Comparison of ENCODE assay signal across 17 cellular contexts in genomic region chr2:27021253-27021801, GRCh38. TPM values are rescaled to one million over a fixed set of nuclear protein-coding genes. Genes with fewer than 3 reads are reported as not detected.
DNase-seq lines count a peak whose midpoint lies in the region; ATAC-seq, FAIRE-seq and TF ChIP-seq lines count a peak whose summit lies in the region.
"Had no signal": no experiment of that assay in that cellular context is flagged by ENCODE, and none has a peak within 500 bp of the region (broad histone marks: within the 10 kb centered on the region; RNA-seq: fewer than 3 reads in every experiment).

No MANE protein-coding gene starts in this region.

- no peak for TF ChIP-seq EP300 in HepG2 (IDR thresholded peaks at IDR 0.05; ENCODE audit: low read depth in 2 of 2, low read length in 2 of 2)
- no peak for TF ChIP-seq EP300 in HepG2 (CRISPR knock-in tag; IDR thresholded peaks at IDR 0.05; ENCODE audit: borderline replicate concordance)

- no peaks in the 10 kb centered on the region for H4K20me1 ChIP-seq in HepG2 (ENCODE audit: insufficient read depth, low read length)

- H3K4me2 ChIP-seq in HepG2 (ENCODE audit: low read depth, low read length): no peak overlapping the region

- no peak overlapping the region for H3K27ac Mint-ChIP-seq in naive thymus-derived CD4-positive, alpha-beta T cell
- H3K27ac Mint-ChIP-seq: memory B cell had no signal

- H3K79me2 ChIP-seq in HepG2 (ENCODE audit: insufficient read depth, low read length): no peaks in the 10 kb centered on the region

- no peak for TF ChIP-seq POLR2A in HepG2 (IDR thresholded peaks at IDR 0.05; ENCODE audit: insufficient read depth in 1 of 2, low read depth in 2 of 2, low read length in 2 of 2)

- no peaks in the 10 kb centered on the region for H3K4me1 Mint-ChIP-seq in naive thymus-derived CD4-positive, alpha-beta T cell
- H3K4me1 Mint-ChIP-seq: memory B cell had no signal

- intact Hi-C loops in left ventricle myocardium inferior (cut with micrococcal nuclease) (no loop called here), Right ventricle myocardium inferior (cut with DNase I) (no loop called here), HepG2 (cut with micrococcal nuclease; ENCODE audit: unreplicated experiment) (no loop called here)
- intact Hi-C loops in naive thymus-derived CD4-positive, alpha-beta T cell (cut with micrococcal nuclease): no loop called here

- peak overlapping the region; percentile 65 for H3K27ac ChIP-seq in left ventricle myocardium inferior (replicated peaks)
- no peak overlapping the region for H3K27ac ChIP-seq in HepG2 (ENCODE audit: extremely low read length, insufficient read depth, low read length)
- no peak overlapping the region for H3K27ac ChIP-seq in foreskin keratinocyte
- H3K27ac ChIP-seq in naive thymus-derived CD4-positive, alpha-beta T cell (ENCODE audit: low read depth, low read length): no peak overlapping the region
- H3K27ac ChIP-seq: HL-60, tibial artery had no signal

- peaks cover 43% of the 10 kb centered on the region for H3K36me3 ChIP-seq in left ventricle myocardium inferior
- peaks cover 3 to 11% of the 10 kb centered on the region in 2 experiments; a peak in 2 of 5 replicates for H3K36me3 ChIP-seq in HepG2 (replicated peaks in 1 of 2; ENCODE audit: control insufficient read depth in 1 of 2, insufficient read depth in 2 of 2, low read length in 2 of 2)
- H3K36me3 ChIP-seq in naive thymus-derived CD4-positive, alpha-beta T cell (ENCODE audit: control insufficient read depth in 2 of 3, insufficient read depth in 3 of 3, low read length in 3 of 3): peaks cover 0 to 16% (median 0%) of the 10 kb centered on the region in 3 experiments

- H3K36me3 Mint-ChIP-seq in naive thymus-derived CD4-positive, alpha-beta T cell: peaks cover 0 to 6% (median 0%) of the 10 kb centered on the region in 5 donors
- H3K36me3 Mint-ChIP-seq: activated naive CD4-positive, alpha-beta T cell treated with anti-CD3 and anti-CD28 coated beads, Interleukin-2, amount 50 U/mL, for 72 hours had no signal

- H3K4me3 ChIP-seq in left ventricle myocardium inferior (no peak overlapping the region), HepG2 (replicated peaks in 1 of 3; ENCODE audit: insufficient read depth in 1 of 3, low read depth in 2 of 3, low read length in 3 of 3) (no peak overlapping the region)
- no peak overlapping the region for H3K4me3 ChIP-seq in naive thymus-derived CD4-positive, alpha-beta T cell (ENCODE audit: low read length)
- H3K4me3 ChIP-seq: tibial artery had no signal

- no TSS peak for BruUV-seq in HepG2 (replicated peaks; lab: Mats Ljungman, UMichigan)

- ATAC-seq in Right ventricle myocardium inferior (no peak), HepG2 (no peak), foreskin keratinocyte (no peak)
- no peak for ATAC-seq in naive thymus-derived CD4-positive, alpha-beta T cell
- ATAC-seq: activated naive CD4-positive, alpha-beta T cell treated with anti-CD3 and anti-CD28 coated beads, Interleukin-2, amount 50 U/mL, for 72 hours had no signal

- WGBS in HepG2 (ENCODE audit: low lambda C conversion rate): 46% methylated on average over 8 of the region's 8 CpGs

- H3K4me1 ChIP-seq in left ventricle myocardium inferior (peaks cover 50% of the 10 kb centered on the region), HepG2 (ENCODE audit: insufficient read depth, low read length) (peaks cover 33% of the 10 kb centered on the region), foreskin keratinocyte (no peaks in the 10 kb centered on the region)
- no peaks in the 10 kb centered on the region for H3K4me1 ChIP-seq in naive thymus-derived CD4-positive, alpha-beta T cell (ENCODE audit: control insufficient read depth in 2 of 2, insufficient read depth in 2 of 2, low read length in 2 of 2)

- no peaks in the 10 kb centered on the region for H3K27me3 ChIP-seq in left ventricle myocardium inferior (ENCODE audit: low read depth)
- H3K27me3 ChIP-seq in HepG2 (ENCODE audit: control insufficient read depth in 1 of 2, insufficient read depth in 2 of 2, low read length in 2 of 2): no peaks in the 10 kb centered on the region
- H3K27me3 ChIP-seq in foreskin keratinocyte: no peaks in the 10 kb centered on the region
- H3K27me3 ChIP-seq in naive thymus-derived CD4-positive, alpha-beta T cell (ENCODE audit: control insufficient read depth in 2 of 2, insufficient read depth in 2 of 2, low read length in 2 of 2): no peaks in the 10 kb centered on the region
- H3K27me3 ChIP-seq: tibial artery had no signal

- no peak overlapping the region for H3K9ac ChIP-seq in HepG2 (ENCODE audit: insufficient read depth, low read depth, low read length)

- peak; percentile 49 for FAIRE-seq in HepG2 (lab: Jason Lieb, UNC)
- FAIRE-seq: A204.1 had no signal

- TF ChIP-seq CTCF in left ventricle myocardium inferior (IDR thresholded peaks at IDR 0.05; ENCODE audit: borderline replicate concordance) (no peak), HepG2 (CRISPR knock-in tag; IDR thresholded peaks at IDR 0.05) (no peak), foreskin keratinocyte (conservative IDR thresholded peaks at IDR 0.05) (no peak)

- no peak overlapping the region for H2AFZ ChIP-seq in HepG2 (ENCODE audit: low read length)

- H3K27me3 Mint-ChIP-seq in naive thymus-derived CD4-positive, alpha-beta T cell: no peaks in the 10 kb centered on the region

- POLR2A ChIA-PET in HepG2 (lab: Yijun Ruan, JAX): no interaction called here
- POLR2A ChIA-PET in naive thymus-derived CD4-positive, alpha-beta T cell (lab: Charles Lee): no interaction called here

- H3K4me3 Mint-ChIP-seq in naive thymus-derived CD4-positive, alpha-beta T cell: no peak overlapping the region
- H3K4me3 Mint-ChIP-seq: memory B cell had no signal

- H3K9me3 Mint-ChIP-seq in naive thymus-derived CD4-positive, alpha-beta T cell: no peaks in the 10 kb centered on the region
- H3K9me3 Mint-ChIP-seq: activated naive CD4-positive, alpha-beta T cell treated with anti-CD3 and anti-CD28 coated beads, Interleukin-2, amount 50 U/mL, for 72 hours; memory B cell had no signal

- in situ Hi-C loops in HepG2 (cut with HindIII; ENCODE audit: extremely low pct_ligation_motif_present, low pct_unique_long_range_greater_than_20kb): no loop called here

- TF ChIP-seq RAD21 in HepG2 (CRISPR knock-in tag; IDR thresholded peaks at IDR 0.05): no peak

- CTCF ChIA-PET in HepG2 (lab: Yijun Ruan, JAX; ENCODE audit: low intra/inter-chr PET ratio, low total read pairs): interaction anchor here (1.1 kb wide), 1 partner anchor 60 kb away, joined by 4 read pairs; no protein-coding TSS in a partner anchor
- CTCF ChIA-PET in naive thymus-derived CD4-positive, alpha-beta T cell (lab: Charles Lee): no interaction called here

- DNase-seq in left ventricle myocardium inferior (no peak), Right ventricle myocardium inferior (ENCODE audit: missing footprints) (no peak), HepG2 (ENCODE audit: low spot score) (peak; percentile 28), foreskin keratinocyte (no peak), ureter (ENCODE audit: low spot score) (no peak)
- no peak for DNase-seq in naive thymus-derived CD4-positive, alpha-beta T cell
- DNase-seq: activated CD4-positive, alpha-beta T cell treated with anti-CD3 and anti-CD28 coated beads, Interleukin-2, amount 50 U/mL, for 4 hours; dermis blood vessel endothelial cell; DMS79; NCI-H1417 treated with DMSO at 0.1 percent for 48 hours; NCI-H774; T-helper 1 cell had no signal

- no peaks in the 10 kb centered on the region for H3K9me3 ChIP-seq in left ventricle myocardium inferior (replicated peaks)
- H3K9me3 ChIP-seq in HepG2 (ENCODE audit: low read length): no peaks in the 10 kb centered on the region
- H3K9me3 ChIP-seq in naive thymus-derived CD4-positive, alpha-beta T cell (ENCODE audit: control insufficient read depth in 2 of 3, low read length in 3 of 3): no peaks in the 10 kb centered on the region
- H3K9me3 ChIP-seq: tibial artery had no signal

RNA-seq across cellular contexts. Expression of gene TMEM214, which starts 11.4 kb away (rescaled TPM):
- 31.4 TPM for total RNA-seq in left ventricle myocardium inferior
- total RNA-seq in Right ventricle myocardium inferior: 32.7 TPM
- total RNA-seq in HepG2 (2016; rRNA removed; fragmentation: Illumina TruSeq; extraction: Trizol): 28.0 and 58.3 TPM in 2 replicates
- total RNA-seq in HepG2 (2016; cell fraction: cytosol; rRNA removed; fragmentation: Illumina TruSeq; extraction: Trizol; ENCODE audit: low read depth): 13.7 and 15.2 TPM in 2 replicates
- 22.8 and 61.4 TPM in 2 replicates for total RNA-seq in HepG2 (2016; cell fraction: insoluble cytoplasmic fraction; rRNA removed; fragmentation: Illumina TruSeq; extraction: Trizol)
- total RNA-seq in HepG2 (2016; cell fraction: membrane; rRNA removed; fragmentation: Illumina TruSeq; extraction: Trizol): 24.2 and 24.6 TPM in 2 replicates
- 65.4 and 81.2 TPM in 2 replicates for total RNA-seq in HepG2 (2016; cell fraction: nucleus; rRNA removed; fragmentation: Illumina TruSeq; extraction: Trizol)
- 132 and 137 TPM in 2 replicates for polyA plus RNA-seq in HepG2 (2011; rRNA removed)
- polyA plus RNA-seq in HepG2 (2011; cell fraction: cytosol; rRNA removed): 96.3 and 120 TPM in 2 replicates
- polyA plus RNA-seq in HepG2 (2011; cell fraction: nucleus; rRNA removed): 355 and 421 TPM in 2 replicates
- polyA plus RNA-seq in HepG2 (2012): 76.8 and 81.7 TPM in 2 replicates
- polyA plus RNA-seq in HepG2 (2016; cell fraction: cytosol; fragmentation: Illumina TruSeq; extraction: Trizol; ENCODE audit: low read depth): 15.5 and 16.9 TPM in 2 replicates
- 43.0 and 58.5 TPM in 2 replicates for polyA plus RNA-seq in HepG2 (2016; cell fraction: insoluble cytoplasmic fraction; fragmentation: Illumina TruSeq; extraction: Trizol; ENCODE audit: low read depth)
- 30.0 and 37.0 TPM in 2 replicates for polyA plus RNA-seq in HepG2 (2016; cell fraction: membrane; fragmentation: Illumina TruSeq; extraction: Trizol; ENCODE audit: low read depth)
- polyA plus RNA-seq in HepG2 (2016; cell fraction: nucleus; fragmentation: Illumina TruSeq; extraction: Trizol; ENCODE audit: insufficient read depth, low read depth): 188 and 192 TPM in 2 replicates
- polyA minus RNA-seq in HepG2 (2011; rRNA and poly(A)+ RNA removed; ENCODE audit: low replicate concordance): 248 and 683 TPM in 2 replicates
- polyA minus RNA-seq in HepG2 (2011; cell fraction: cytosol; rRNA and poly(A)+ RNA removed): 150 and 151 TPM in 2 replicates
- 219 and 243 TPM in 2 replicates for polyA minus RNA-seq in HepG2 (2011; cell fraction: nucleus; rRNA and poly(A)+ RNA removed)
- total RNA-seq in foreskin keratinocyte: 40.0 and 47.7 TPM in 2 replicates
- 49.2 and 53.8 TPM in 2 replicates for polyA plus RNA-seq in foreskin keratinocyte
- total RNA-seq in ureter: 89.6 TPM
- total RNA-seq in naive thymus-derived CD4-positive, alpha-beta T cell: 100 to 1,000 TPM in 1 of 5 experiments, 10 to 100 TPM in 4; 36.7 to 114 (median 67.5) TPM
- polyA plus RNA-seq in naive thymus-derived CD4-positive, alpha-beta T cell: 10 to 100 TPM; 18.6 to 32.5 TPM

RNA-seq across cellular contexts. Expression of gene AGBL5, which starts 30.1 kb away (rescaled TPM):
- total RNA-seq in left ventricle myocardium inferior (10.0 TPM), Right ventricle myocardium inferior (9.9 TPM), HepG2 (2016; rRNA removed; fragmentation: Illumina TruSeq; extraction: Trizol) (48.6 and 55.9 TPM in 2 replicates), foreskin keratinocyte (25.5 and 28.0 TPM in 2 replicates), ureter (22.0 TPM)
- 148 and 152 TPM in 2 replicates for total RNA-seq in HepG2 (2016; cell fraction: cytosol; rRNA removed; fragmentation: Illumina TruSeq; extraction: Trizol; ENCODE audit: low read depth)
- total RNA-seq in HepG2 (2016; cell fraction: insoluble cytoplasmic fraction; rRNA removed; fragmentation: Illumina TruSeq; extraction: Trizol): 39.9 and 57.5 TPM in 2 replicates
- 249 and 253 TPM in 2 replicates for total RNA-seq in HepG2 (2016; cell fraction: membrane; rRNA removed; fragmentation: Illumina TruSeq; extraction: Trizol)
- 22.8 and 23.0 TPM in 2 replicates for total RNA-seq in HepG2 (2016; cell fraction: nucleus; rRNA removed; fragmentation: Illumina TruSeq; extraction: Trizol)
- polyA plus RNA-seq in HepG2 (2011; rRNA removed) (63.6 and 73.3 TPM in 2 replicates), foreskin keratinocyte (20.9 and 21.9 TPM in 2 replicates)
- 65.6 and 84.8 TPM in 2 replicates for polyA plus RNA-seq in HepG2 (2011; cell fraction: cytosol; rRNA removed)
- 45.3 and 47.1 TPM in 2 replicates for polyA plus RNA-seq in HepG2 (2011; cell fraction: nucleus; rRNA removed)
- polyA plus RNA-seq in HepG2 (2012): 36.8 and 51.0 TPM in 2 replicates
- polyA plus RNA-seq in HepG2 (2016; cell fraction: cytosol; fragmentation: Illumina TruSeq; extraction: Trizol; ENCODE audit: low read depth): 247 and 251 TPM in 2 replicates
- 54.3 and 66.5 TPM in 2 replicates for polyA plus RNA-seq in HepG2 (2016; cell fraction: insoluble cytoplasmic fraction; fragmentation: Illumina TruSeq; extraction: Trizol; ENCODE audit: low read depth)
- polyA plus RNA-seq in HepG2 (2016; cell fraction: membrane; fragmentation: Illumina TruSeq; extraction: Trizol; ENCODE audit: low read depth): 277 and 306 TPM in 2 replicates
- polyA plus RNA-seq in HepG2 (2016; cell fraction: nucleus; fragmentation: Illumina TruSeq; extraction: Trizol; ENCODE audit: insufficient read depth, low read depth): 44.5 and 47.6 TPM in 2 replicates
- 109 and 147 TPM in 2 replicates for polyA minus RNA-seq in HepG2 (2011; rRNA and poly(A)+ RNA removed; ENCODE audit: low replicate concordance)
- polyA minus RNA-seq in HepG2 (2011; cell fraction: cytosol; rRNA and poly(A)+ RNA removed): 32.5 and 36.6 TPM in 2 replicates
- 26.1 and 37.3 TPM in 2 replicates for polyA minus RNA-seq in HepG2 (2011; cell fraction: nucleus; rRNA and poly(A)+ RNA removed)
- 10 to 100 TPM in 4 of 5 experiments, 1 to 10 TPM in 1; 7.6 to 15.7 (median 12.4) TPM for total RNA-seq in naive thymus-derived CD4-positive, alpha-beta T cell
- 10 to 100 TPM in 1 of 2 donors, 1 to 10 TPM in 1; 8.0 to 10.4 TPM for polyA plus RNA-seq in naive thymus-derived CD4-positive, alpha-beta T cell

RNA-seq across cellular contexts. Expression of gene OST4, which starts 50.1 kb away (rescaled TPM):
- total RNA-seq in left ventricle myocardium inferior (354 TPM), Right ventricle myocardium inferior (411 TPM), HepG2 (2016; rRNA removed; fragmentation: Illumina TruSeq; extraction: Trizol) (498 and 508 TPM in 2 replicates), foreskin keratinocyte (368 and 406 TPM in 2 replicates), ureter (398 TPM)
- 947 and 1,365 TPM in 2 replicates for total RNA-seq in HepG2 (2016; cell fraction: cytosol; rRNA removed; fragmentation: Illumina TruSeq; extraction: Trizol; ENCODE audit: low read depth)
- total RNA-seq in HepG2 (2016; cell fraction: insoluble cytoplasmic fraction; rRNA removed; fragmentation: Illumina TruSeq; extraction: Trizol): 496 and 506 TPM in 2 replicates
- total RNA-seq in HepG2 (2016; cell fraction: membrane; rRNA removed; fragmentation: Illumina TruSeq; extraction: Trizol): 928 and 1,097 TPM in 2 replicates
- 200 and 226 TPM in 2 replicates for total RNA-seq in HepG2 (2016; cell fraction: nucleus; rRNA removed; fragmentation: Illumina TruSeq; extraction: Trizol)
- polyA plus RNA-seq in HepG2 (2011; rRNA removed) (491 and 584 TPM in 2 replicates), foreskin keratinocyte (686 and 711 TPM in 2 replicates)
- polyA plus RNA-seq in HepG2 (2011; cell fraction: cytosol; rRNA removed): 627 and 1,057 TPM in 2 replicates
- polyA plus RNA-seq in HepG2 (2011; cell fraction: nucleus; rRNA removed): 336 and 383 TPM in 2 replicates
- polyA plus RNA-seq in HepG2 (2012): 371 and 440 TPM in 2 replicates
- polyA plus RNA-seq in HepG2 (2016; cell fraction: cytosol; fragmentation: Illumina TruSeq; extraction: Trizol; ENCODE audit: low read depth): 1,401 and 1,836 TPM in 2 replicates
- polyA plus RNA-seq in HepG2 (2016; cell fraction: insoluble cytoplasmic fraction; fragmentation: Illumina TruSeq; extraction: Trizol; ENCODE audit: low read depth): 640 and 680 TPM in 2 replicates
- 1,282 and 1,407 TPM in 2 replicates for polyA plus RNA-seq in HepG2 (2016; cell fraction: membrane; fragmentation: Illumina TruSeq; extraction: Trizol; ENCODE audit: low read depth)
- polyA plus RNA-seq in HepG2 (2016; cell fraction: nucleus; fragmentation: Illumina TruSeq; extraction: Trizol; ENCODE audit: insufficient read depth, low read depth): 415 and 448 TPM in 2 replicates
- 310 and 535 TPM in 2 replicates for polyA minus RNA-seq in HepG2 (2011; rRNA and poly(A)+ RNA removed; ENCODE audit: low replicate concordance)
- 514 and 560 TPM in 2 replicates for polyA minus RNA-seq in HepG2 (2011; cell fraction: cytosol; rRNA and poly(A)+ RNA removed)
- 136 and 144 TPM in 2 replicates for polyA minus RNA-seq in HepG2 (2011; cell fraction: nucleus; rRNA and poly(A)+ RNA removed)
- total RNA-seq in naive thymus-derived CD4-positive, alpha-beta T cell: 100 to 1,000 TPM; 241 to 398 (median 263) TPM
- 100 to 1,000 TPM; 747 to 884 TPM for polyA plus RNA-seq in naive thymus-derived CD4-positive, alpha-beta T cell

RNA-seq across cellular contexts. Expression of gene MAPRE3, which starts 50.9 kb away (rescaled TPM):
- total RNA-seq in left ventricle myocardium inferior (57.4 TPM), Right ventricle myocardium inferior (58.9 TPM), HepG2 (2016; rRNA removed; fragmentation: Illumina TruSeq; extraction: Trizol) (0.20 and 0.31 TPM in 2 replicates), foreskin keratinocyte (6.8 and 7.7 TPM in 2 replicates), ureter (29.4 TPM)
- 0.18 TPM in 1 of 2 replicates, not detected in the other for total RNA-seq in HepG2 (2016; cell fraction: cytosol; rRNA removed; fragmentation: Illumina TruSeq; extraction: Trizol; ENCODE audit: low read depth)
- 0.15 and 0.19 TPM in 2 replicates for total RNA-seq in HepG2 (2016; cell fraction: insoluble cytoplasmic fraction; rRNA removed; fragmentation: Illumina TruSeq; extraction: Trizol)
- 0.15 and 0.24 TPM in 2 replicates for total RNA-seq in HepG2 (2016; cell fraction: membrane; rRNA removed; fragmentation: Illumina TruSeq; extraction: Trizol)
- total RNA-seq in HepG2 (2016; cell fraction: nucleus; rRNA removed; fragmentation: Illumina TruSeq; extraction: Trizol): 0.60 and 0.99 TPM in 2 replicates
- polyA plus RNA-seq in HepG2 (2011; rRNA removed) (0.73 and 0.91 TPM in 2 replicates), foreskin keratinocyte (8.9 and 11.0 TPM in 2 replicates)
- polyA plus RNA-seq in HepG2 (2011; cell fraction: cytosol; rRNA removed): 0.34 and 0.65 TPM in 2 replicates
- polyA plus RNA-seq in HepG2 (2011; cell fraction: nucleus; rRNA removed): 3.3 and 5.1 TPM in 2 replicates
- 0.91 and 2.1 TPM in 2 replicates for polyA plus RNA-seq in HepG2 (2012)
- 0.11 and 0.17 TPM in 2 replicates for polyA plus RNA-seq in HepG2 (2016; cell fraction: cytosol; fragmentation: Illumina TruSeq; extraction: Trizol; ENCODE audit: low read depth)
- polyA plus RNA-seq in HepG2 (2016; cell fraction: insoluble cytoplasmic fraction; fragmentation: Illumina TruSeq; extraction: Trizol; ENCODE audit: low read depth): 0.59 and 0.88 TPM in 2 replicates
- 0.28 and 0.30 TPM in 2 replicates for polyA plus RNA-seq in HepG2 (2016; cell fraction: membrane; fragmentation: Illumina TruSeq; extraction: Trizol; ENCODE audit: low read depth)
- 1.8 and 2.0 TPM in 2 replicates for polyA plus RNA-seq in HepG2 (2016; cell fraction: nucleus; fragmentation: Illumina TruSeq; extraction: Trizol; ENCODE audit: insufficient read depth, low read depth)
- polyA minus RNA-seq in HepG2 (2011; rRNA and poly(A)+ RNA removed; ENCODE audit: low replicate concordance): 0.44 and 3.1 TPM in 2 replicates
- polyA minus RNA-seq in HepG2 (2011; cell fraction: cytosol; rRNA and poly(A)+ RNA removed): 0.69 TPM in 1 of 2 replicates, not detected in the other
- 0.99 TPM in 1 of 2 replicates, not detected in the other for polyA minus RNA-seq in HepG2 (2011; cell fraction: nucleus; rRNA and poly(A)+ RNA removed)
- 1 to 10 TPM; 1.8 to 6.0 (median 4.5) TPM for total RNA-seq in naive thymus-derived CD4-positive, alpha-beta T cell
- 1 to 10 TPM; 1.9 to 2.6 TPM for polyA plus RNA-seq in naive thymus-derived CD4-positive, alpha-beta T cell

RNA-seq across cellular contexts. Expression of gene EMILIN1, which starts 57.1 kb away (rescaled TPM):
- total RNA-seq in left ventricle myocardium inferior: 18.4 TPM
- 25.8 TPM for total RNA-seq in Right ventricle myocardium inferior
- 4.0 and 9.7 TPM in 2 replicates for total RNA-seq in HepG2 (2016; rRNA removed; fragmentation: Illumina TruSeq; extraction: Trizol)
- total RNA-seq in HepG2 (2016; cell fraction: cytosol; rRNA removed; fragmentation: Illumina TruSeq; extraction: Trizol; ENCODE audit: low read depth): 0.53 and 0.61 TPM in 2 replicates
- total RNA-seq in HepG2 (2016; cell fraction: insoluble cytoplasmic fraction; rRNA removed; fragmentation: Illumina TruSeq; extraction: Trizol): 4.1 and 12.5 TPM in 2 replicates
- 1.4 TPM in 2 replicates for total RNA-seq in HepG2 (2016; cell fraction: membrane; rRNA removed; fragmentation: Illumina TruSeq; extraction: Trizol)
- 8.7 and 9.5 TPM in 2 replicates for total RNA-seq in HepG2 (2016; cell fraction: nucleus; rRNA removed; fragmentation: Illumina TruSeq; extraction: Trizol)
- polyA plus RNA-seq in HepG2 (2011; rRNA removed): 8.1 and 13.1 TPM in 2 replicates
- 9.7 and 19.1 TPM in 2 replicates for polyA plus RNA-seq in HepG2 (2011; cell fraction: cytosol; rRNA removed)
- polyA plus RNA-seq in HepG2 (2011; cell fraction: nucleus; rRNA removed): 30.1 and 34.4 TPM in 2 replicates
- 8.6 and 10.0 TPM in 2 replicates for polyA plus RNA-seq in HepG2 (2012)
- 0.42 and 0.58 TPM in 2 replicates for polyA plus RNA-seq in HepG2 (2016; cell fraction: cytosol; fragmentation: Illumina TruSeq; extraction: Trizol; ENCODE audit: low read depth)
- 2.8 and 3.2 TPM in 2 replicates for polyA plus RNA-seq in HepG2 (2016; cell fraction: insoluble cytoplasmic fraction; fragmentation: Illumina TruSeq; extraction: Trizol; ENCODE audit: low read depth)
- polyA plus RNA-seq in HepG2 (2016; cell fraction: membrane; fragmentation: Illumina TruSeq; extraction: Trizol; ENCODE audit: low read depth): 0.45 and 1.0 TPM in 2 replicates
- polyA plus RNA-seq in HepG2 (2016; cell fraction: nucleus; fragmentation: Illumina TruSeq; extraction: Trizol; ENCODE audit: insufficient read depth, low read depth): 14.3 and 15.9 TPM in 2 replicates
- polyA minus RNA-seq in HepG2 (2011; rRNA and poly(A)+ RNA removed; ENCODE audit: low replicate concordance): 0.54 and 19.1 TPM in 2 replicates
- polyA minus RNA-seq in HepG2 (2011; cell fraction: cytosol; rRNA and poly(A)+ RNA removed): 13.6 and 17.2 TPM in 2 replicates
- 4.8 and 5.6 TPM in 2 replicates for polyA minus RNA-seq in HepG2 (2011; cell fraction: nucleus; rRNA and poly(A)+ RNA removed)
- total RNA-seq in foreskin keratinocyte: 0.37 and 0.39 TPM in 2 replicates
- polyA plus RNA-seq in foreskin keratinocyte: 0.25 and 0.37 TPM in 2 replicates
- total RNA-seq in ureter: 65.8 TPM
- total RNA-seq in naive thymus-derived CD4-positive, alpha-beta T cell: 1 to 10 TPM in 1 of 5 experiments, under 1 TPM in 4; 0.35 to 1.4 (median 0.61) TPM
- 1 to 10 TPM in 1 of 2 donors, under 1 TPM in 1; 0.89 to 1.1 TPM for polyA plus RNA-seq in naive thymus-derived CD4-positive, alpha-beta T cell
